8 cellular contexts compared by ENCODE assay signal in the genomic region with DNA sequence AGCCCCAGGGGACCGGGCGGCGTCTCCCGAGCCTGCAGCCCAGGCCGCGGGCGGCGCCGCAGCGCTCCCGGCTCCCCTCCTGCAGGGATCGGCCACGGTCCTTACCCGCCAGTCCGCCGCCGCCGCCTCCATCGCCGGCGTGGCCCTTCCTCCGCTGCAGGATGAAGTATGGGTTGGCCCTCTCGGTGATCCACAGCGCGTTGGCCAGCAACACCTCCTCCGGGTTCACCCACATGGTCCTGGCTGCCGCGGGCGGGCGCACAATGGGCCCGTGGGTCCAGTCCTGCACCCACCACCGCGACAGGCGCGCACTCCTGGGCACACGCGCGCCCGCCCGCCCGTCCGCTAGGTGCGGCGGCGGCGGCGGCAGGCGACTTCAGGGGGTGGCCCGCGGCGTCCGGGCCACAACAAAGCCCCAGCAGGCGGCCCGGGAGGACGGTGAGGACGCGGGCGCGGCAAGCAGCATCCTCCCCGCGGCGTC. TPM values are rescaled to one million over a fixed set of nuclear protein-coding genes. Genes with fewer than 3 reads are reported as not detected.
A peak's percentile ranks its signal among the peaks of the same experiment; 100 is the strongest.
DNase-seq lines count a peak whose midpoint lies in the region; ATAC-seq and TF ChIP-seq lines count a peak whose summit lies in the region.

No MANE protein-coding gene starts in this region.

- no peaks in the 10 kb centered on the region for H3K36me3 ChIP-seq in ascending aorta
- H3K36me3 ChIP-seq in hepatocyte (replicated peaks; ENCODE audit: insufficient read depth, low read depth), result no peaks in the 10 kb centered on the region
- H3K36me3 ChIP-seq in psoas muscle (ENCODE audit: insufficient read depth in 1 of 2, low read depth in 1 of 2), result no peaks in the 10 kb centered on the region

- peak overlapping the region; percentile 82 for H2AFZ ChIP-seq in hepatocyte

- peaks cover 53% of the 10 kb centered on the region for H3K79me2 ChIP-seq in hepatocyte

- peak; percentile 36 for DNase-seq in stimulated activated CD4-positive, alpha-beta T cell treated with anti-CD3 and anti-CD28 coated beads, Interleukin-15, amount 100 ng/mL, for 24 hours
- DNase-seq in stimulated activated CD4-positive, alpha-beta T cell treated with anti-CD3 and anti-CD28 coated beads, Interleukin-1b, Interleukin-23, amount 100 ng/mL, for 48 hours, result no peak
- DNase-seq in HCEC 1CT (peak; percentile 30), LoVo (ENCODE audit: low spot score) (peak; percentile 27), ascending aorta (ENCODE audit: low spot score in 2 of 2) (peak in 1 of 2 donors; percentile 69), hepatocyte (ENCODE audit: low spot score) (peak; percentile 70), psoas muscle (peak; percentile 50 to 72)

- H3K4me1 ChIP-seq in ascending aorta (peaks cover 0 to 8% of the 10 kb centered on the region in 2 donors), hepatocyte (ENCODE audit: insufficient read depth) (no peaks in the 10 kb centered on the region), psoas muscle (peaks cover 3% of the 10 kb centered on the region)

- H3K4me2 ChIP-seq in hepatocyte, result peak overlapping the region; percentile 75

- H3K4me3 ChIP-seq in ascending aorta (peak overlapping the region; percentile 76 to 93), hepatocyte (peak overlapping the region; percentile 89), psoas muscle (peak overlapping the region; percentile 87)

- no peaks in the 10 kb centered on the region for H3K9me2 ChIP-seq in hepatocyte (replicated peaks; ENCODE audit: insufficient read depth)

- no peaks in the 10 kb centered on the region for H4K20me1 ChIP-seq in hepatocyte (ENCODE audit: insufficient read depth, poor library complexity, severe bottlenecking)

- H3K27me3 ChIP-seq in ascending aorta, result no peaks in the 10 kb centered on the region
- H3K27me3 ChIP-seq in hepatocyte, result no peaks in the 10 kb centered on the region
- peaks cover 0 to 32% (median 0%) of the 10 kb centered on the region in 3 donors for H3K27me3 ChIP-seq in psoas muscle (ENCODE audit: insufficient read depth in 3 of 3, low read length in 2 of 3)

- intact Hi-C loops in ascending aorta (cut with DNase I), result loop anchor here (2.0 to 10.0 kb wide), 6 partner anchors 104 to 1339 kb away; partner anchors contain the start of genes ELMOD2, RNF150 and SCOC
- intact Hi-C loops in psoas muscle (cut with DNase I), result no loop called here

- H3K9me3 ChIP-seq in ascending aorta (peaks cover 0 to 2% of the 10 kb centered on the region in 2 donors), hepatocyte (ENCODE audit: low read depth) (no peaks in the 10 kb centered on the region), psoas muscle (no peaks in the 10 kb centered on the region)

- peak; percentile 11 to 59 (median 44) for ATAC-seq in psoas muscle
- ATAC-seq in GM18517 (IDR thresholded peaks at IDR 0.05; ENCODE audit: unreplicated experiment), result no peak

- peak overlapping the region; percentile 96 to 98 for H3K27ac ChIP-seq in ascending aorta
- H3K27ac ChIP-seq in hepatocyte, result peak overlapping the region; percentile 99
- H3K27ac ChIP-seq in psoas muscle, result peak overlapping the region; percentile 86

- 1% methylated on average over 50 of the region's 62 CpGs for WGBS in hepatocyte (ENCODE audit: low lambda C conversion rate, missing lambda C conversion rate)
- 0 to 1% (median 1%) methylated on average over 52 to 62 of the region's 62 CpGs for WGBS in psoas muscle, 3 donors

- TF ChIP-seq CTCF in ascending aorta (IDR thresholded peaks at IDR 0.05), result no peak
- no peak for TF ChIP-seq CTCF in hepatocyte (IDR thresholded peaks at IDR 0.05; ENCODE audit: poor library complexity)
- no peak for TF ChIP-seq CTCF in psoas muscle (IDR thresholded peaks at IDR 0.05)

RNA-seq across cellular contexts. Expression of gene TBC1D9, which starts 0.3 kb away (rescaled TPM):
- 25.5 TPM for total RNA-seq in ascending aorta
- total RNA-seq in hepatocyte, result 32.8 and 35.6 TPM in 2 replicates
- 10.0 and 10.5 TPM in 2 replicates for polyA plus RNA-seq in hepatocyte
- 1 to 10 TPM; 2.1 to 5.4 (median 4.2) TPM for total RNA-seq in psoas muscle
- polyA plus RNA-seq in psoas muscle, result 1 to 10 TPM; 1.6 to 1.7 (median 1.6) TPM
